In genomic region chr11:120120805-120121335, GRCh38 we compare ENCODE assay signal across 17 cellular contexts. TPM values are rescaled to one million over a fixed set of nuclear protein-coding genes. Genes with fewer than 3 reads are reported as not detected.
DNase-seq lines count a peak whose midpoint lies in the region; ATAC-seq and TF ChIP-seq lines count a peak whose summit lies in the region.
"Had no signal": no experiment of that assay in that cellular context is flagged by ENCODE, and none has a peak within 500 bp of the region (broad histone marks: within the 10 kb centered on the region; RNA-seq: fewer than 3 reads in every experiment).

No MANE protein-coding gene starts in this region.

- H3K9me3 ChIP-seq in BLaER1 treated with 17β-estradiol and CSF1 and Interleukin-3, amounts not matched to agents 10 nM and 100 nM (replicated peaks in 1 of 11) = no peaks in the 10 kb centered on the region
- H3K9me3 ChIP-seq in esophagus (ENCODE audit: control insufficient read depth in 2 of 2, insufficient read depth in 1 of 2, low read depth in 1 of 2, low read length in 1 of 2) (no peaks in the 10 kb centered on the region), osteoblast (ENCODE audit: low read depth, low read length) (no peaks in the 10 kb centered on the region)
- H3K9me3 ChIP-seq: A549 had no signal

- DNase-seq in NCI-H2171 (lab: John Stamatoyannopoulos, UW) (peak; percentile 16), osteoblast (ENCODE audit: insufficient read length, low spot score, missing footprints) (peak; percentile 79), globus pallidus (ENCODE audit: low spot score) (no peak), mesenteric fat pad (ENCODE audit: low spot score) (no peak), hypothalamus (lab: John Stamatoyannopoulos, UW) (no peak)
- DNase-seq: DMS79 treated with DMSO at 0.1 percent for 48 hours, GOT3, HFFc6, Karpas-422, NCI-H1105 treated with DMSO at 0.1 percent for 48 hours, NCI-H1930, NCI-H526 had no signal

- WGBS in esophagus, 2 donors = 48 to 55% methylated on average over 8 of the region's 8 CpGs

- H2AFZ ChIP-seq in osteoblast (ENCODE audit: low read length) = no peak overlapping the region

- H4K20me1 ChIP-seq in BLaER1 treated with 17β-estradiol and CSF1 and Interleukin-3, amounts not matched to agents 10 nM and 100 nM = peaks cover 0 to 12% (median 0%) of the 10 kb centered on the region in 11 experiments; a peak in 2 of 22 replicates
- H4K20me1 ChIP-seq in osteoblast (ENCODE audit: insufficient read depth, low read length) = no peaks in the 10 kb centered on the region

- no peak overlapping the region for H3K9ac ChIP-seq in BLaER1 treated with 17β-estradiol and CSF1 and Interleukin-3, amounts not matched to agents 10 nM and 100 nM

- H3K79me2 ChIP-seq in osteoblast (ENCODE audit: insufficient read depth, low read length) = no peaks in the 10 kb centered on the region

- no peak for TF ChIP-seq CTCF in osteoblast (IDR thresholded peaks at IDR 0.05; ENCODE audit: extremely low read depth, low read depth, low read length)

- H3K27ac ChIP-seq in BLaER1 treated with 17β-estradiol and CSF1 and Interleukin-3, amounts not matched to agents 10 nM and 100 nM = no peak overlapping the region
- H3K27ac ChIP-seq in esophagus (ENCODE audit: low read depth in 2 of 2, low read length in 1 of 2) (peak overlapping the region; percentile 96), osteoblast (ENCODE audit: low read depth, low read length) (no peak overlapping the region)

- H3K36me3 ChIP-seq in BLaER1 treated with 17β-estradiol and CSF1 and Interleukin-3, amounts not matched to agents 10 nM and 100 nM = no peaks in the 10 kb centered on the region
- peaks cover 0 to 68% of the 10 kb centered on the region in 2 donors for H3K36me3 ChIP-seq in esophagus (ENCODE audit: control insufficient read depth in 2 of 2, insufficient read depth in 2 of 2, low read length in 1 of 2)
- no peaks in the 10 kb centered on the region for H3K36me3 ChIP-seq in osteoblast (ENCODE audit: insufficient read depth, low read length)

- ATAC-seq in GM18861 (IDR thresholded peaks at IDR 0.05; ENCODE audit: unreplicated experiment) = no peak
- ATAC-seq: A549 had no signal

- peaks cover 16 to 60% (median 47%) of the 10 kb centered on the region in 10 experiments; a peak in 19 of 20 replicates for H3K4me1 ChIP-seq in BLaER1 treated with 17β-estradiol and CSF1 and Interleukin-3, amounts not matched to agents 10 nM and 100 nM
- H3K4me1 ChIP-seq in esophagus (ENCODE audit: control insufficient read depth in 2 of 2, insufficient read depth in 2 of 2, low read length in 1 of 2) = peaks cover 0 to 31% of the 10 kb centered on the region in 2 donors
- H3K4me1 ChIP-seq in osteoblast (ENCODE audit: insufficient read depth, low read length) = no peaks in the 10 kb centered on the region

- peak overlapping the region; percentile 26 to 74 (median 56); a peak in 20 of 22 replicates for H3K4me2 ChIP-seq in BLaER1 treated with 17β-estradiol and CSF1 and Interleukin-3, amounts not matched to agents 10 nM and 100 nM
- H3K4me2 ChIP-seq in osteoblast (ENCODE audit: insufficient read depth, low read length) = no peak overlapping the region
- H3K4me2 ChIP-seq: A549 had no signal

- no peak overlapping the region for H3K4me3 ChIP-seq in BLaER1 treated with 17β-estradiol and CSF1 and Interleukin-3, amounts not matched to agents 10 nM and 100 nM
- H3K4me3 ChIP-seq in esophagus (ENCODE audit: low read depth in 1 of 2, low read length in 2 of 2) = no peak overlapping the region
- no peak overlapping the region for H3K4me3 ChIP-seq in osteoblast (ENCODE audit: insufficient read depth, low read length)
- H3K4me3 ChIP-seq: A549 had no signal

- H3K27me3 ChIP-seq in BLaER1 treated with 17β-estradiol and CSF1 and Interleukin-3, amounts not matched to agents 10 nM and 100 nM = no peaks in the 10 kb centered on the region
- H3K27me3 ChIP-seq in esophagus (ENCODE audit: control insufficient read depth in 1 of 2, insufficient read depth in 2 of 2, low read length in 2 of 2) = no peaks in the 10 kb centered on the region
- peaks cover 2% of the 10 kb centered on the region for H3K27me3 ChIP-seq in osteoblast (ENCODE audit: insufficient read depth, low read length)

RNA-seq across cellular contexts. Expression of gene TRIM29, which starts 17.0 kb away (rescaled TPM):
- 1,000 to 10,000 TPM in 1 of 2 donors, 100 to 1,000 TPM in 1; 943 to 1,078 TPM for polyA plus RNA-seq in esophagus
- total RNA-seq in osteoblast (under 0.01 and 0.36 TPM in 2 replicates), mesenteric fat pad (1.3 TPM)
- total RNA-seq: OCI-LY7 had no signal

Comparison
In these comparisons a context has a peak if more than half of its experiments do, and no peak if none do; other contexts are left out.
1. H3K27ac ChIP-seq: peak in esophagus (2 of 2); none in BLaER1 treated with 17β-estradiol and CSF1 and Interleukin-3, amounts not matched to agents 10 nM and 100 nM (0 of 11) and osteoblast (single experiment).
2. DNase-seq: peak in NCI-H2171 (single experiment) and osteoblast (single experiment); none in globus pallidus (single experiment), mesenteric fat pad (single experiment) and hypothalamus (0 of 51).